Comparison of ENCODE assay signal across 18 cellular contexts in genomic region chr6:23784313-23784919, GRCh38.
DNase-seq lines count a peak whose midpoint lies in the region; ATAC-seq and TF ChIP-seq lines count a peak whose summit lies in the region.
"Had no signal": no experiment of that assay in that cellular context is flagged by ENCODE, and none has a peak within 500 bp of the region (broad histone marks: within the 10 kb centered on the region; RNA-seq: fewer than 3 reads in every experiment).

No MANE protein-coding gene starts in this region.

- intact Hi-C loops in activated CD8-positive, alpha-beta T cell treated with anti-CD3 and anti-CD28 coated beads for 36 hours (cut with micrococcal nuclease), result no loop called here

- no peaks in the 10 kb centered on the region for H3K36me3 Mint-ChIP-seq in activated CD8-positive, alpha-beta T cell treated with anti-CD3 and anti-CD28 coated beads for 36 hours (ENCODE audit: low read depth)

- H3K4me3 Mint-ChIP-seq in activated CD8-positive, alpha-beta T cell treated with anti-CD3 and anti-CD28 coated beads for 36 hours, result no peak overlapping the region
- H3K4me3 Mint-ChIP-seq: HFFc6 had no signal

- no peak overlapping the region for H3K4me3 ChIP-seq in astrocyte of the spinal cord (ENCODE audit: low read depth, low read length)
- no peak overlapping the region for H3K4me3 ChIP-seq in fibroblast of villous mesenchyme (ENCODE audit: low read depth, low read length)
- H3K4me3 ChIP-seq: A549, MG63, SJSA1 had no signal

- no peaks in the 10 kb centered on the region for H3K4me1 Mint-ChIP-seq in activated CD8-positive, alpha-beta T cell treated with anti-CD3 and anti-CD28 coated beads for 36 hours (ENCODE audit: low read depth)

- TF ChIP-seq CTCF in astrocyte of the spinal cord (IDR thresholded peaks at IDR 0.05; ENCODE audit: low read depth, low read length), result no peak
- TF ChIP-seq CTCF in fibroblast of villous mesenchyme (IDR thresholded peaks at IDR 0.05; ENCODE audit: insufficient read depth, low read depth, low read length), result no peak
- no peak for TF ChIP-seq CTCF in activated CD8-positive, alpha-beta T cell treated with anti-CD3 and anti-CD28 coated beads for 36 hours (IDR thresholded peaks at IDR 0.05)

- no peaks in the 10 kb centered on the region for H3K9me3 Mint-ChIP-seq in activated CD8-positive, alpha-beta T cell treated with anti-CD3 and anti-CD28 coated beads for 36 hours

- no peaks in the 10 kb centered on the region for H3K27me3 Mint-ChIP-seq in activated CD8-positive, alpha-beta T cell treated with anti-CD3 and anti-CD28 coated beads for 36 hours

- POLR2A ChIA-PET in activated CD8-positive, alpha-beta T cell treated with anti-CD3 and anti-CD28 coated beads for 36 hours (lab: Charles Lee), result no interaction called here

- no peak for ATAC-seq in HG02884 (IDR thresholded peaks at IDR 0.05; ENCODE audit: unreplicated experiment)
- no peak for ATAC-seq in activated CD8-positive, alpha-beta T cell treated with anti-CD3 and anti-CD28 coated beads for 36 hours
- no peak for ATAC-seq in HG03097 (IDR thresholded peaks at IDR 0.05; ENCODE audit: low FRiP score, unreplicated experiment)
- ATAC-seq: A549, PC-3 had no signal

- CTCF ChIA-PET in activated CD8-positive, alpha-beta T cell treated with anti-CD3 and anti-CD28 coated beads for 36 hours (lab: Charles Lee), result no interaction called here

- peak; percentile 85 for DNase-seq in DMS 273 (lab: John Stamatoyannopoulos, UW; ENCODE audit: unreplicated experiment)
- DNase-seq in NCI-H2171 (lab: John Stamatoyannopoulos, UW), result peak; percentile 33
- peak; percentile 8 for DNase-seq in astrocyte of the spinal cord (ENCODE audit: low read depth, low spot score)
- DNase-seq in fibroblast of villous mesenchyme (ENCODE audit: low read depth), result peak; percentile 4
- no peak for DNase-seq in activated CD8-positive, alpha-beta T cell treated with anti-CD3 and anti-CD28 coated beads for 36 hours
- no peak for DNase-seq in activated CD4-positive, alpha-beta T cell treated with anti-CD3 and anti-CD28 coated beads for 48 hours
- DNase-seq: C1 segment of cervical spinal cord, HFFc6, IMR-90, Karpas-422, MG63, NCI-H1092, NCI-H69, PC-3 had no signal

- no peak overlapping the region for H3K27ac Mint-ChIP-seq in activated CD8-positive, alpha-beta T cell treated with anti-CD3 and anti-CD28 coated beads for 36 hours
- H3K27ac Mint-ChIP-seq: HFFc6 had no signal

- in situ Hi-C loops in astrocyte of the spinal cord (cut with HindIII; ENCODE audit: low sequenced_read_pairs), result no loop called here

Comparison
In these comparisons a context has a peak if more than half of its experiments do, and no peak if none do; other contexts are left out.
1. DNase-seq: peak in DMS 273 (single experiment), NCI-H2171 (single experiment), astrocyte of the spinal cord (single experiment) and fibroblast of villous mesenchyme (single experiment); none in activated CD8-positive, alpha-beta T cell treated with anti-CD3 and anti-CD28 coated beads for 36 hours (single experiment) and activated CD4-positive, alpha-beta T cell treated with anti-CD3 and anti-CD28 coated beads for 48 hours (single experiment).